ENCODE assay signal across 8 cellular contexts in the genomic region with DNA sequence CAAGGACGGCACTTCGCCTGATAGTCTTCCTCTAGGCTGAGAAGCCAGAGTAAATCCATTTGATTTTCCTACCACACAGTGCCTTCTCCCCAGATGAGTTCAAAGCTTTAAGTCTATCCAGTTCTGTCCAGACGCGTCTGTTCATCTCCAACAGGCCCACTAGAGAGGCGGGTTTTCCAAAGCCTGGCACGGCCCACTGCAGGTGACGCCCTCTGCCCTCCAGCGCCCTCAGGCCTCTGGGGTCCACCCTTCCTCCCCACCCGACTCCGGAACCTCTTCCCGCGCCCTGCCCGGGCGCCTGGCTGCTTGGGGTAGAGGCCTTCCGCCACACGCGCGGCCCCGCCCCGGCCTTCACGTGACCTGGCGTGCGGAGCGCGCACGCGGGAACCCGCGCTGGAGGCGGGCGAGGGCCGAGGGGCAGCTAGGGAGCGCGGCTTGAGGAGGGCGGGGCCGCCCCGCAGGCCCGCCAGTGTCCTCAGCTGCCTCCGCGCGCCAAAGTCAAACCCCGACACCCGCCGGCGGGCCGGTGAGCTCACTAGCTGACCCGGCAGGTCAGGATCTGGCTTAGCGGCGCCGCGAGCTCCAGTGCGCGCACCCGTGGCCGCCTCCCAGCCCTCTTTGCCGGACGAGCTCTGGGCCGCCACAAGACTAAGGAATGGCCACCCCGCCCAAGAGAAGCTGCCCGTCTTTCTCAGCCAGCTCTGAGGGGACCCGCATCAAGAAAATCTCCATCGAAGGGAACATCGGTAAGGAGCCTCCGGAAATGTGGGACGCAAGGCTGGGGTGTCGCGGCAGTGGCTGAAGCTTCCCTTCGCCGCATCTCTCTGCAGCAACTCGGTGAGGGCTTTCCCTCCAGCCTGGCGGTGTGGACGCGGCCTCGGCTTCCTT. TPM values are rescaled to one million over a fixed set of nuclear protein-coding genes. Genes with fewer than 3 reads are reported as not detected.
DNase-seq lines count a peak whose midpoint lies in the region; ATAC-seq, FAIRE-seq and TF ChIP-seq lines count a peak whose summit lies in the region.

A gene (plus strand): TSS at position 469 of the 888 bp plus-strand sequence. CDS start 187 bp downstream, at position 656.

- H3K9ac ChIP-seq in HUES6 (ENCODE audit: low read length) = peak within 1 kb of the TSS; percentile 96
- peak within 1 kb of the TSS; percentile 94 for H3K9ac ChIP-seq in OCI-LY1 (ENCODE audit: low read length)

- no peak for FAIRE-seq in D721Med (lab: Jason Lieb, UNC)

- H3K36me3 ChIP-seq in HUES6 (ENCODE audit: control insufficient read depth, insufficient read depth, low read length) = peaks cover 10% of the 10 kb centered on the region
- peaks cover 42% of the 10 kb centered on the region for H3K36me3 ChIP-seq in OCI-LY1 (ENCODE audit: insufficient read depth, low read length)

- H3K27me3 ChIP-seq in HUES6 (ENCODE audit: control insufficient read depth, insufficient read depth, low read length) = no peaks in the 10 kb centered on the region
- no peaks in the 10 kb centered on the region for H3K27me3 ChIP-seq in OCI-LY1 (ENCODE audit: insufficient read depth, low read length)
- no peaks in the 10 kb centered on the region for H3K27me3 ChIP-seq in mononuclear cell (ENCODE audit: insufficient read depth, low read length)

- peak within 1 kb of the TSS; percentile 73 for H3K4me2 ChIP-seq in OCI-LY1 (ENCODE audit: low read length)

- H3K4me3 ChIP-seq in HUES6 (ENCODE audit: low read depth, low read length) (peak within 1 kb of the TSS; percentile 90), OCI-LY1 (ENCODE audit: low read depth, low read length, poor library complexity, severe bottlenecking) (peak within 1 kb of the TSS; percentile 92), epithelial cell of esophagus (ENCODE audit: low read length) (peak within 1 kb of the TSS; percentile 76), mononuclear cell (ENCODE audit: low read length) (peak within 1 kb of the TSS; percentile 91)

- TF ChIP-seq CTCF in D721Med (IDR thresholded peaks at IDR 0.05; ENCODE audit: insufficient read depth, missing control alignments) (no peak), OCI-LY1 (IDR thresholded peaks at IDR 0.05; ENCODE audit: low read length) (no peak), epithelial cell of esophagus (IDR thresholded peaks at IDR 0.05; ENCODE audit: insufficient read depth, low read depth, low read length, missing control alignments) (no peak)

- H3K79me2 ChIP-seq in OCI-LY1 (ENCODE audit: insufficient read depth, low read length) = peaks cover 48% of the 10 kb centered on the region

- H3K9me2 ChIP-seq in OCI-LY1 (ENCODE audit: low read depth, low read length) = no peaks in the 10 kb centered on the region

- H3K4me1 ChIP-seq in HUES6 (ENCODE audit: control insufficient read depth, insufficient read depth, low read length) (peaks cover 21% of the 10 kb centered on the region), OCI-LY1 (ENCODE audit: insufficient read depth, low read length, severe bottlenecking) (peaks cover 47% of the 10 kb centered on the region), mononuclear cell (ENCODE audit: insufficient read depth, low read length) (peaks cover 44% of the 10 kb centered on the region)

- H4K20me1 ChIP-seq in OCI-LY1 (ENCODE audit: insufficient read depth, low read length) = no peaks in the 10 kb centered on the region

- H2AFZ ChIP-seq in OCI-LY1 (ENCODE audit: low read length) = no peak within 1 kb of the TSS

- H3K9me3 ChIP-seq in HUES6 (ENCODE audit: control insufficient read depth, insufficient read depth, low read depth, low read length) = no peaks in the 10 kb centered on the region
- no peaks in the 10 kb centered on the region for H3K9me3 ChIP-seq in OCI-LY1 (ENCODE audit: low read length)
- no peaks in the 10 kb centered on the region for H3K9me3 ChIP-seq in mononuclear cell (ENCODE audit: low read depth, low read length)

- H3K27ac ChIP-seq in HUES6 (ENCODE audit: low read depth, low read length) = peak within 1 kb of the TSS; percentile 37
- peak within 1 kb of the TSS; percentile 90 for H3K27ac ChIP-seq in OCI-LY1 (ENCODE audit: low read depth, low read length, poor library complexity, severe bottlenecking)

- DNase-seq in D721Med (ENCODE audit: insufficient read length, low spot score) (peak; percentile 66), activated T-cell treated with anti-CD3 and anti-CD28 coated beads for 1 hour (ENCODE audit: low read depth) (peak; percentile 80), epithelial cell of esophagus (ENCODE audit: low read depth) (peak; percentile 87)
- peak; percentile 81 to 84 for DNase-seq in stimulated activated CD8-positive, alpha-beta memory T cell treated with anti-CD3 and anti-CD28 coated beads, Interleukin-2, amount 100 ng/mL, for 48 hours (ENCODE audit: low read depth in 2 of 2)

- ATAC-seq in GM21447 (IDR thresholded peaks at IDR 0.05; ENCODE audit: unreplicated experiment) = peak; percentile 64

- H3F3A ChIP-seq in OCI-LY1 (ENCODE audit: insufficient read depth, low read length) = no peaks in the 10 kb centered on the region

RNA-seq across cellular contexts. Expression of the gene that starts here (rescaled TPM):
- total RNA-seq in mononuclear cell = 38.4 TPM

Comparison
In these comparisons a context has a peak if more than half of its experiments do, and no peak if none do; other contexts are left out.
1. Peak in every context shown above with its lines: DNase-seq, ATAC-seq, H3K4me3 ChIP-seq and H3K27ac ChIP-seq.